Comparison of ENCODE assay signal across 9 cellular contexts in genomic region chr3:33144433-33144832, GRCh38. TPM values are rescaled to one million over a fixed set of nuclear protein-coding genes. Genes with fewer than 3 reads are reported as not detected.
A peak's percentile ranks its signal among the peaks of the same experiment; 100 is the strongest.
DNase-seq lines count a peak whose midpoint lies in the region; TF ChIP-seq lines count a peak whose summit lies in the region.
"Had no signal": no experiment of that assay in that cellular context is flagged by ENCODE, and none has a peak within 500 bp of the region (broad histone marks: within the 10 kb centered on the region; RNA-seq: fewer than 3 reads in every experiment).

No MANE protein-coding gene starts in this region.

- H2BK15ac ChIP-seq in mesenchymal stem cell (ENCODE audit: low read depth, poor library complexity, severe bottlenecking), result no peak overlapping the region

- no peak overlapping the region for H4K91ac ChIP-seq in mesenchymal stem cell (ENCODE audit: low read length)

- no peaks in the 10 kb centered on the region for H4K20me1 ChIP-seq in DOHH2 (ENCODE audit: control insufficient read depth, insufficient read depth, low read depth, low read length)

- H3K79me2 ChIP-seq in DOHH2 (ENCODE audit: control insufficient read depth, low read length), result no peaks in the 10 kb centered on the region

- no peak overlapping the region for H3K4me2 ChIP-seq in DOHH2 (ENCODE audit: low read length)
- no peak overlapping the region for H3K4me2 ChIP-seq in mesenchymal stem cell (ENCODE audit: low read length, poor library complexity, severe bottlenecking)

- no peak overlapping the region for H2BK12ac ChIP-seq in mesenchymal stem cell (ENCODE audit: low read length in 2 of 2)

- H3K4me1 Mint-ChIP-seq in nephron progenitor cell, result peaks cover 14% of the 10 kb centered on the region

- H3K9me3 ChIP-seq in DOHH2 (ENCODE audit: control insufficient read depth, insufficient read depth, low read length) (no peaks in the 10 kb centered on the region), mesenchymal stem cell (ENCODE audit: control insufficient read depth, low read length) (no peaks in the 10 kb centered on the region)

- H3K23ac ChIP-seq in mesenchymal stem cell (ENCODE audit: low read length in 2 of 2), result no peak overlapping the region

- H2BK5ac ChIP-seq in mesenchymal stem cell (ENCODE audit: low read depth, low read length, poor library complexity, severe bottlenecking), result no peak overlapping the region

- peaks cover 2% of the 10 kb centered on the region for H3K79me1 ChIP-seq in mesenchymal stem cell (replicated peaks; ENCODE audit: low read length, poor library complexity, severe bottlenecking)

- H2AFZ ChIP-seq in mesenchymal stem cell (ENCODE audit: low read depth, low read length), result no peak overlapping the region

- no peak overlapping the region for H3K27ac Mint-ChIP-seq in nephron progenitor cell

- H3K9me2 ChIP-seq in DOHH2 (replicated peaks; ENCODE audit: control insufficient read depth, low read length), result no peaks in the 10 kb centered on the region

- no peak overlapping the region for H2AK5ac ChIP-seq in mesenchymal stem cell (ENCODE audit: low read length, severe bottlenecking)

- no peak overlapping the region for H3K18ac ChIP-seq in mesenchymal stem cell (ENCODE audit: low read depth in 1 of 2, low read length in 2 of 2)

- H3K14ac ChIP-seq in mesenchymal stem cell (ENCODE audit: low read length in 2 of 2), result no peak overlapping the region

- H4K8ac ChIP-seq in mesenchymal stem cell (ENCODE audit: low read length), result no peak overlapping the region

- peak; percentile 12 for DNase-seq in LHCN-M2 (ENCODE audit: low read depth)
- peak; percentile 13 for DNase-seq in activated naive CD4-positive, alpha-beta T cell treated with anti-CD3 and anti-CD28 coated beads, Interleukin-2, amount 50 U/mL, for 16 hours
- peak; percentile 14 for DNase-seq in nephron progenitor cell
- DNase-seq in mesenchymal stem cell, result no peak
- DNase-seq in NCI-H187 (lab: John Stamatoyannopoulos, UW), result no peak
- DNase-seq in NCI-H2107 (lab: John Stamatoyannopoulos, UW), result no peak
- DNase-seq in mesenteric fat pad (ENCODE audit: low spot score), result no peak
- DNase-seq: NCI-H1105 had no signal

- TF ChIP-seq CTCF in DOHH2 (IDR thresholded peaks at IDR 0.05; ENCODE audit: low read depth, low read length, poor library complexity, severe bottlenecking) (peak; percentile 86), nephron progenitor cell (IDR thresholded peaks at IDR 0.05) (no peak)

- H3K4me1 ChIP-seq in DOHH2 (ENCODE audit: control insufficient read depth, low read length) (peaks cover 2% of the 10 kb centered on the region), mesenchymal stem cell (ENCODE audit: control insufficient read depth, insufficient read depth, low read depth, low read length) (peaks cover 14% of the 10 kb centered on the region)

- H3K36me3 ChIP-seq in DOHH2 (ENCODE audit: control insufficient read depth, low read length), result peaks cover 3% of the 10 kb centered on the region; the same call in 1 of the 2 replicates
- H3K36me3 ChIP-seq in mesenchymal stem cell (ENCODE audit: control insufficient read depth in 1 of 2, insufficient read depth in 2 of 2, low read depth in 1 of 2, low read length in 2 of 2), result peaks cover 25 to 66% of the 10 kb centered on the region in 2 experiments

- WGBS in mesenchymal stem cell, result 23% methylated on average over 1 of the region's 1 CpG

- H3K27ac ChIP-seq in DOHH2 (ENCODE audit: low read depth, low read length), result no peak overlapping the region
- H3K27ac ChIP-seq in mesenchymal stem cell (ENCODE audit: low read length, poor library complexity, severe bottlenecking), result no peak overlapping the region

- H3K4me3 ChIP-seq in DOHH2 (ENCODE audit: low read length), result no peak overlapping the region
- no peak overlapping the region for H3K4me3 ChIP-seq in mesenchymal stem cell (ENCODE audit: insufficient read depth in 1 of 2, low read depth in 1 of 2, low read length in 2 of 2)

- no peaks in the 10 kb centered on the region for H3K9me3 Mint-ChIP-seq in nephron progenitor cell

- H3K4me3 Mint-ChIP-seq in nephron progenitor cell, result no peak overlapping the region

- no peak overlapping the region for H2BK120ac ChIP-seq in mesenchymal stem cell (ENCODE audit: low read depth, low read length)

- H3F3A ChIP-seq in DOHH2 (ENCODE audit: control insufficient read depth, insufficient read depth), result no peaks in the 10 kb centered on the region

- H3K27me3 Mint-ChIP-seq in nephron progenitor cell (ENCODE audit: low read depth, poor library complexity), result no peaks in the 10 kb centered on the region

- no peaks in the 10 kb centered on the region for H3K27me3 ChIP-seq in DOHH2 (ENCODE audit: control insufficient read depth, low read length)
- no peaks in the 10 kb centered on the region for H3K27me3 ChIP-seq in mesenchymal stem cell (ENCODE audit: control insufficient read depth in 1 of 2, insufficient read depth in 1 of 2, low read length in 2 of 2)

- no peak overlapping the region for H3K9ac ChIP-seq in mesenchymal stem cell (ENCODE audit: low read length)

- peaks cover 44% of the 10 kb centered on the region for H3K36me3 Mint-ChIP-seq in nephron progenitor cell (ENCODE audit: low read depth)

- no peak overlapping the region for H3K4ac ChIP-seq in mesenchymal stem cell (ENCODE audit: low read depth in 1 of 2, low read length in 2 of 2)

RNA-seq across cellular contexts. Expression of gene CRTAP, which starts 30.6 kb away (rescaled TPM):
- total RNA-seq in LHCN-M2 (2014; rRNA removed) (287 and 368 TPM in 2 replicates), mesenteric fat pad (371 TPM)
- polyA plus RNA-seq in LHCN-M2 (2012), result 230 TPM
- polyA plus RNA-seq in mesenchymal stem cell (2013, experiment 1 of 2), result 354 TPM
- 351 TPM for polyA plus RNA-seq in mesenchymal stem cell (2013, experiment 2 of 2)

RNA-seq across cellular contexts. Expression of gene GLB1, which starts 47.5 kb away (rescaled TPM):
- 76.2 and 90.4 TPM in 2 replicates for total RNA-seq in LHCN-M2 (2014; rRNA removed)
- 62.5 TPM for polyA plus RNA-seq in LHCN-M2 (2012)
- 106 TPM for polyA plus RNA-seq in mesenchymal stem cell (2013, experiment 1 of 2)
- polyA plus RNA-seq in mesenchymal stem cell (2013, experiment 2 of 2), result 106 TPM
- 56.5 TPM for total RNA-seq in mesenteric fat pad

RNA-seq across cellular contexts. Expression of gene TMPPE, which starts 47.5 kb away (rescaled TPM):
- 3.7 and 4.2 TPM in 2 replicates for total RNA-seq in LHCN-M2 (2014; rRNA removed)
- 1.2 TPM for polyA plus RNA-seq in LHCN-M2 (2012)
- polyA plus RNA-seq in mesenchymal stem cell (2013, experiment 1 of 2), result 2.1 TPM
- 1.8 TPM for polyA plus RNA-seq in mesenchymal stem cell (2013, experiment 2 of 2)
- total RNA-seq in mesenteric fat pad, result 9.9 TPM

Comparison
In these comparisons a context has a peak if more than half of its experiments do, and no peak if none do; other contexts are left out.
1. DNase-seq: peak in LHCN-M2 (single experiment), activated naive CD4-positive, alpha-beta T cell treated with anti-CD3 and anti-CD28 coated beads, Interleukin-2, amount 50 U/mL, for 16 hours (single experiment) and nephron progenitor cell (single experiment); none in mesenchymal stem cell (single experiment), NCI-H187 (0 of 2), NCI-H2107 (single experiment) and mesenteric fat pad (single experiment).